In genomic region chr1:172470149-172470548, GRCh38 we compare ENCODE assay signal across 1 cellular context.
TF ChIP-seq lines count a peak whose summit lies in the region.

No MANE protein-coding gene starts in this region.

TF ChIP-seq in HepG2, 621 proteins besides CTCF, POLR2A, EP300 and RAD21 (continued from another document and continues in another):
- TF ChIP-seq MIXL1 (CRISPR knock-in tag; IDR thresholded peaks at IDR 0.05) (peak; percentile 86), RFXAP (CRISPR knock-in tag; IDR thresholded peaks at IDR 0.05; ENCODE audit: borderline replicate concordance) (no peak), FOXK1 (CRISPR knock-in tag; IDR thresholded peaks at IDR 0.05; ENCODE audit: borderline replicate concordance, low read depth) (peak; percentile 79; the same call in 1 of the 2 replicates), ELF3 (CRISPR knock-in tag; IDR thresholded peaks at IDR 0.05) (peak; percentile 67), POGZ (CRISPR knock-in tag; IDR thresholded peaks at IDR 0.05) (peak; percentile 78), TBX2 (CRISPR knock-in tag; IDR thresholded peaks at IDR 0.05; ENCODE audit: borderline replicate concordance) (peak; percentile 53; the same call in 1 of the 2 replicates), ZNF556 (CRISPR knock-in tag; IDR thresholded peaks at IDR 0.05; ENCODE audit: borderline replicate concordance) (0 out of 2 replicates have a peak, but pooled peaks have one; percentile 41), SNAPC5 (CRISPR knock-in tag; IDR thresholded peaks at IDR 0.05; ENCODE audit: borderline replicate concordance) (no peak), ZNF776 (CRISPR knock-in tag; IDR thresholded peaks at IDR 0.05) (no peak), PPARG (CRISPR knock-in tag; conservative IDR thresholded peaks at IDR 0.05) (peak; percentile 85), ZNF281 (CRISPR knock-in tag; IDR thresholded peaks at IDR 0.05; ENCODE audit: borderline replicate concordance) (peak; percentile 40; the same call in 1 of the 2 replicates), SAP130 (CRISPR knock-in tag; IDR thresholded peaks at IDR 0.05; ENCODE audit: low read depth) (peak; percentile 82), KDM2A (CRISPR knock-in tag; IDR thresholded peaks at IDR 0.05; ENCODE audit: borderline replicate concordance, low read depth) (no peak), HHEX (CRISPR knock-in tag; IDR thresholded peaks at IDR 0.05) (peak; percentile 78), NCOR1 (IDR thresholded peaks at IDR 0.05; ENCODE audit: borderline replicate concordance, low read length) (peak; percentile 81; the same call in 1 of the 2 replicates), GMEB1 (CRISPR knock-in tag; IDR thresholded peaks at IDR 0.05; ENCODE audit: borderline replicate concordance) (no peak), ZNF614 (CRISPR knock-in tag; IDR thresholded peaks at IDR 0.05; ENCODE audit: borderline replicate concordance) (peak; percentile 44; the same call in 1 of the 2 replicates), CCDC6 (CRISPR knock-in tag; IDR thresholded peaks at IDR 0.05) (0 out of 2 replicates have a peak, but pooled peaks have one; percentile 30), TBL1XR1 (IDR thresholded peaks at IDR 0.05; ENCODE audit: borderline replicate concordance, low read length, partially characterized antibody) (peak; percentile 87), AHDC1 (CRISPR knock-in tag; IDR thresholded peaks at IDR 0.05; ENCODE audit: borderline replicate concordance) (peak; percentile 98), ETV5 (CRISPR knock-in tag; IDR thresholded peaks at IDR 0.05; ENCODE audit: borderline replicate concordance) (peak; percentile 62; the same call in 1 of the 2 replicates), ISL2 (CRISPR knock-in tag; IDR thresholded peaks at IDR 0.05) (peak; percentile 79), DRAP1 (CRISPR knock-in tag; IDR thresholded peaks at IDR 0.05) (peak; percentile 49), RFX3 (CRISPR knock-in tag; IDR thresholded peaks at IDR 0.05) (no peak), ZNF367 (CRISPR knock-in tag; IDR thresholded peaks at IDR 0.05; ENCODE audit: borderline replicate concordance) (no peak), TFAP4 (IDR thresholded peaks at IDR 0.05; ENCODE audit: borderline replicate concordance, low read depth) (peak; percentile 37; the same call in 1 of the 2 replicates), ZNF616 (CRISPR knock-in tag; IDR thresholded peaks at IDR 0.05; ENCODE audit: low read depth) (no peak), ZNF605 (CRISPR knock-in tag; IDR thresholded peaks at IDR 0.05) (no peak), SMAD3 (CRISPR knock-in tag; IDR thresholded peaks at IDR 0.05) (peak; percentile 27; the same call in 1 of the 2 replicates), PCBP2 (optimal IDR thresholded peaks at IDR 0.05; ENCODE audit: low read depth, low read length, poor library complexity, severe bottlenecking) (no peak), RARA (CRISPR knock-in tag; IDR thresholded peaks at IDR 0.05) (peak; percentile 89), ZNF7 (CRISPR knock-in tag; IDR thresholded peaks at IDR 0.05) (no peak), NCOA2 (CRISPR knock-in tag; IDR thresholded peaks at IDR 0.05) (peak; percentile 90), RXRB (CRISPR knock-in tag; IDR thresholded peaks at IDR 0.05; ENCODE audit: borderline replicate concordance) (peak; percentile 74), GABPB1 (CRISPR knock-in tag; IDR thresholded peaks at IDR 0.05) (no peak), ZNF232 (CRISPR knock-in tag; IDR thresholded peaks at IDR 0.05; ENCODE audit: borderline replicate concordance) (no peak), CHD2 (IDR thresholded peaks at IDR 0.05; ENCODE audit: low read depth, low read length) (no peak), ZBTB20 (CRISPR knock-in tag; IDR thresholded peaks at IDR 0.05; ENCODE audit: borderline replicate concordance, low read depth) (0 out of 2 replicates have a peak, but pooled peaks have one; percentile 34), ZNF292 (CRISPR knock-in tag; IDR thresholded peaks at IDR 0.05; ENCODE audit: borderline replicate concordance, low read depth) (0 out of 2 replicates have a peak, but pooled peaks have one; percentile 26), ZNF713 (CRISPR knock-in tag; IDR thresholded peaks at IDR 0.05) (no peak), MEIS1 (CRISPR knock-in tag; IDR thresholded peaks at IDR 0.05; ENCODE audit: borderline replicate concordance) (no peak), SOX13 (IDR thresholded peaks at IDR 0.05) (peak; percentile 59), SOX13 (CRISPR knock-in tag; conservative IDR thresholded peaks at IDR 0.05 in 1 of 2, IDR thresholded peaks at IDR 0.05 in 1 of 2) (peak in 1 of 2 experiments; percentile 88; a peak in 2 of 4 replicates), SKIL (CRISPR knock-in tag; IDR thresholded peaks at IDR 0.05; ENCODE audit: borderline replicate concordance) (no peak), ZNF331 (CRISPR knock-in tag; IDR thresholded peaks at IDR 0.05) (peak; percentile 70; the same call in 1 of the 2 replicates), RERE (CRISPR knock-in tag; IDR thresholded peaks at IDR 0.05; ENCODE audit: low read depth) (peak; percentile 77; the same call in 1 of the 2 replicates)
